ENCODE assay signal across 1 cellular context in genomic region chr11:60764879-60765278, GRCh38.
TF ChIP-seq lines count a peak whose summit lies in the region.

No MANE protein-coding gene starts in this region.

TF ChIP-seq in H1, 55 proteins besides CTCF, POLR2A, EP300 and RAD21 (continued from another document):
- TF ChIP-seq, protein P1, sequence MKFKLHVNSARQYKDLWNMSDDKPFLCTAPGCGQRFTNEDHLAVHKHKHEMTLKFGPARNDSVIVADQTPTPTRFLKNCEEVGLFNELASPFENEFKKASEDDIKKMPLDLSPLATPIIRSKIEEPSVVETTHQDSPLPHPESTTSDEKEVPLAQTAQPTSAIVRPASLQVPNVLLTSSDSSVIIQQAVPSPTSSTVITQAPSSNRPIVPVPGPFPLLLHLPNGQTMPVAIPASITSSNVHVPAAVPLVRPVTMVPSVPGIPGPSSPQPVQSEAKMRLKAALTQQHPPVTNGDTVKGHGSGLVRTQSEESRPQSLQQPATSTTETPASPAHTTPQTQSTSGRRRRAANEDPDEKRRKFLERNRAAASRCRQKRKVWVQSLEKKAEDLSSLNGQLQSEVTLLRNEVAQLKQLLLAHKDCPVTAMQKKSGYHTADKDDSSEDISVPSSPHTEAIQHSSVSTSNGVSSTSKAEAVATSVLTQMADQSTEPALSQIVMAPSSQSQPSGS (IDR thresholded peaks at IDR 0.05; ENCODE audit: low read length), result no peak
- no peak for TF ChIP-seq PHF8 (conservative IDR thresholded peaks at IDR 0.05; ENCODE audit: low read depth, low read length)
TF ChIP-seq in H1: peak in this region for 1.
